Comparison of ENCODE assay signal across 1 cellular context in genomic region chr6:43714311-43715055, GRCh38.
A peak's percentile ranks its signal among the peaks of the same experiment; 100 is the strongest.
TF ChIP-seq lines count a peak whose summit lies in the region.

No MANE protein-coding gene starts in this region.

TF ChIP-seq in HepG2, 621 proteins besides CTCF, POLR2A, EP300 and RAD21 (continued from another document and continues in another):
- TF ChIP-seq ARID4A (CRISPR knock-in tag; IDR thresholded peaks at IDR 0.05; ENCODE audit: borderline replicate concordance): peak; percentile 42; the same call in 1 of the 2 replicates
- TF ChIP-seq HOXA3 (CRISPR knock-in tag; IDR thresholded peaks at IDR 0.05): peak; percentile 49; the same call in 1 of the 2 replicates
- no peak for TF ChIP-seq SOX6 (IDR thresholded peaks at IDR 0.05)
- peak; percentile 80 for TF ChIP-seq SOX6 (CRISPR knock-in tag; IDR thresholded peaks at IDR 0.05)
- TF ChIP-seq, protein P1, sequence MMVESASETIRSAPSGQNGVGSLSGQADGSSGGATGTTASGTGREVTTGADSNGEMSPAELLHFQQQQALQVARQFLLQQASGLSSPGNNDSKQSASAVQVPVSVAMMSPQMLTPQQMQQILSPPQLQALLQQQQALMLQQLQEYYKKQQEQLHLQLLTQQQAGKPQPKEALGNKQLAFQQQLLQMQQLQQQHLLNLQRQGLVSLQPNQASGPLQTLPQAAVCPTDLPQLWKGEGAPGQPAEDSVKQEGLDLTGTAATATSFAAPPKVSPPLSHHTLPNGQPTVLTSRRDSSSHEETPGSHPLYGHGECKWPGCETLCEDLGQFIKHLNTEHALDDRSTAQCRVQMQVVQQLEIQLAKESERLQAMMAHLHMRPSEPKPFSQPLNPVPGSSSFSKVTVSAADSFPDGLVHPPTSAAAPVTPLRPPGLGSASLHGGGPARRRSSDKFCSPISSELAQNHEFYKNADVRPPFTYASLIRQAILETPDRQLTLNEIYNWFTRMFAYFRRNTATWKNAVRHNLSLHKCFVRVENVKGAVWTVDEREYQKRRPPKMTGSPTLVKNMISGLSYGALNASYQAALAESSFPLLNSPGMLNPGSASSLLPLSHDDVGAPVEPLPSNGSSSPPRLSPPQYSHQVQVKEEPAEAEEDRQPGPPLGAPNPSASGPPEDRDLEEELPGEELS (CRISPR knock-in tag; IDR thresholded peaks at IDR 0.05): 0 out of 2 replicates have a peak, but pooled peaks have one; percentile 17
- TF ChIP-seq, protein P2, sequence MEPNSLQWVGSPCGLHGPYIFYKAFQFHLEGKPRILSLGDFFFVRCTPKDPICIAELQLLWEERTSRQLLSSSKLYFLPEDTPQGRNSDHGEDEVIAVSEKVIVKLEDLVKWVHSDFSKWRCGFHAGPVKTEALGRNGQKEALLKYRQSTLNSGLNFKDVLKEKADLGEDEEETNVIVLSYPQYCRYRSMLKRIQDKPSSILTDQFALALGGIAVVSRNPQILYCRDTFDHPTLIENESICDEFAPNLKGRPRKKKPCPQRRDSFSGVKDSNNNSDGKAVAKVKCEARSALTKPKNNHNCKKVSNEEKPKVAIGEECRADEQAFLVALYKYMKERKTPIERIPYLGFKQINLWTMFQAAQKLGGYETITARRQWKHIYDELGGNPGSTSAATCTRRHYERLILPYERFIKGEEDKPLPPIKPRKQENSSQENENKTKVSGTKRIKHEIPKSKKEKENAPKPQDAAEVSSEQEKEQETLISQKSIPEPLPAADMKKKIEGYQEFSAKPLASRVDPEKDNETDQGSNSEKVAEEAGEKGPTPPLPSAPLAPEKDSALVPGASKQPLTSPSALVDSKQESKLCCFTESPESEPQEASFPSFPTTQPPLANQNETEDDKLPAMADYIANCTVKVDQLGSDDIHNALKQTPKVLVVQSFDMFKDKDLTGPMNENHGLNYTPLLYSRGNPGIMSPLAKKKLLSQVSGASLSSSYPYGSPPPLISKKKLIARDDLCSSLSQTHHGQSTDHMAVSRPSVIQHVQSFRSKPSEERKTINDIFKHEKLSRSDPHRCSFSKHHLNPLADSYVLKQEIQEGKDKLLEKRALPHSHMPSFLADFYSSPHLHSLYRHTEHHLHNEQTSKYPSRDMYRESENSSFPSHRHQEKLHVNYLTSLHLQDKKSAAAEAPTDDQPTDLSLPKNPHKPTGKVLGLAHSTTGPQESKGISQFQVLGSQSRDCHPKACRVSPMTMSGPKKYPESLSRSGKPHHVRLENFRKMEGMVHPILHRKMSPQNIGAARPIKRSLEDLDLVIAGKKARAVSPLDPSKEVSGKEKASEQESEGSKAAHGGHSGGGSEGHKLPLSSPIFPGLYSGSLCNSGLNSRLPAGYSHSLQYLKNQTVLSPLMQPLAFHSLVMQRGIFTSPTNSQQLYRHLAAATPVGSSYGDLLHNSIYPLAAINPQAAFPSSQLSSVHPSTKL (CRISPR knock-in tag; IDR thresholded peaks at IDR 0.05): peak; percentile 69
- TF ChIP-seq, protein P3, sequence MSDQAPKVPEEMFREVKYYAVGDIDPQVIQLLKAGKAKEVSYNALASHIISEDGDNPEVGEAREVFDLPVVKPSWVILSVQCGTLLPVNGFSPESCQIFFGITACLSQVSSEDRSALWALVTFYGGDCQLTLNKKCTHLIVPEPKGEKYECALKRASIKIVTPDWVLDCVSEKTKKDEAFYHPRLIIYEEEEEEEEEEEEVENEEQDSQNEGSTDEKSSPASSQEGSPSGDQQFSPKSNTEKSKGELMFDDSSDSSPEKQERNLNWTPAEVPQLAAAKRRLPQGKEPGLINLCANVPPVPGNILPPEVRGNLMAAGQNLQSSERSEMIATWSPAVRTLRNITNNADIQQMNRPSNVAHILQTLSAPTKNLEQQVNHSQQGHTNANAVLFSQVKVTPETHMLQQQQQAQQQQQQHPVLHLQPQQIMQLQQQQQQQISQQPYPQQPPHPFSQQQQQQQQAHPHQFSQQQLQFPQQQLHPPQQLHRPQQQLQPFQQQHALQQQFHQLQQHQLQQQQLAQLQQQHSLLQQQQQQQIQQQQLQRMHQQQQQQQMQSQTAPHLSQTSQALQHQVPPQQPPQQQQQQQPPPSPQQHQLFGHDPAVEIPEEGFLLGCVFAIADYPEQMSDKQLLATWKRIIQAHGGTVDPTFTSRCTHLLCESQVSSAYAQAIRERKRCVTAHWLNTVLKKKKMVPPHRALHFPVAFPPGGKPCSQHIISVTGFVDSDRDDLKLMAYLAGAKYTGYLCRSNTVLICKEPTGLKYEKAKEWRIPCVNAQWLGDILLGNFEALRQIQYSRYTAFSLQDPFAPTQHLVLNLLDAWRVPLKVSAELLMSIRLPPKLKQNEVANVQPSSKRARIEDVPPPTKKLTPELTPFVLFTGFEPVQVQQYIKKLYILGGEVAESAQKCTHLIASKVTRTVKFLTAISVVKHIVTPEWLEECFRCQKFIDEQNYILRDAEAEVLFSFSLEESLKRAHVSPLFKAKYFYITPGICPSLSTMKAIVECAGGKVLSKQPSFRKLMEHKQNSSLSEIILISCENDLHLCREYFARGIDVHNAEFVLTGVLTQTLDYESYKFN (CRISPR knock-in tag; conservative IDR thresholded peaks at IDR 0.05): peak; percentile 52
- 0 out of 2 replicates have a peak, but pooled peaks have one; percentile 12 for TF ChIP-seq ZMYM3 (CRISPR knock-in tag; IDR thresholded peaks at IDR 0.05)
- TF ChIP-seq ESRRA (CRISPR knock-in tag; IDR thresholded peaks at IDR 0.05; ENCODE audit: low read depth): peak; percentile 94
- no peak for TF ChIP-seq TEF (CRISPR knock-in tag; IDR thresholded peaks at IDR 0.05)
- TF ChIP-seq ZBTB39 (CRISPR knock-in tag; IDR thresholded peaks at IDR 0.05): peak; percentile 92; the same call in 1 of the 2 replicates
- TF ChIP-seq KDM3A (CRISPR knock-in tag; IDR thresholded peaks at IDR 0.05; ENCODE audit: low read depth): 0 out of 2 replicates have a peak, but pooled peaks have one; percentile 32
- peak; percentile 82 for TF ChIP-seq RARA (CRISPR knock-in tag; IDR thresholded peaks at IDR 0.05)
- TF ChIP-seq ZFX (CRISPR knock-in tag; IDR thresholded peaks at IDR 0.05; ENCODE audit: low read depth): peak; percentile 52; the same call in 1 of the 2 replicates
- 0 out of 2 replicates have a peak, but pooled peaks have one; percentile 24 for TF ChIP-seq GABPB1 (CRISPR knock-in tag; IDR thresholded peaks at IDR 0.05)
- TF ChIP-seq ZBTB42 (CRISPR knock-in tag; IDR thresholded peaks at IDR 0.05): 0 out of 2 replicates have a peak, but pooled peaks have one; percentile 53
- no peak for TF ChIP-seq RORA (CRISPR knock-in tag; IDR thresholded peaks at IDR 0.05)
- TF ChIP-seq EZH2 (conservative IDR thresholded peaks at IDR 0.05; ENCODE audit: low read depth, low read length): no peak
- no peak for TF ChIP-seq ZSCAN29 (CRISPR knock-in tag; conservative IDR thresholded peaks at IDR 0.05)
- peak; percentile 28; the same call in 1 of the 2 replicates for TF ChIP-seq HNF4G (IDR thresholded peaks at IDR 0.05; ENCODE audit: borderline replicate concordance, low read depth, low read length)
- TF ChIP-seq HNF4G (CRISPR knock-in tag; IDR thresholded peaks at IDR 0.05; ENCODE audit: borderline replicate concordance, low read depth): no peak
- peak; percentile 30; the same call in 1 of the 2 replicates for TF ChIP-seq ZNF263 (CRISPR knock-in tag; IDR thresholded peaks at IDR 0.05)
- peak; percentile 48; the same call in 1 of the 2 replicates for TF ChIP-seq GATAD2A (CRISPR knock-in tag; IDR thresholded peaks at IDR 0.05)
- TF ChIP-seq SALL1 (CRISPR knock-in tag; IDR thresholded peaks at IDR 0.05): peak; percentile 65
- TF ChIP-seq MYPOP (CRISPR knock-in tag; IDR thresholded peaks at IDR 0.05): no peak
- TF ChIP-seq ZNF687 (CRISPR knock-in tag; IDR thresholded peaks at IDR 0.05): peak; percentile 21; the same call in 1 of the 2 replicates
- TF ChIP-seq ZNF232 (CRISPR knock-in tag; IDR thresholded peaks at IDR 0.05; ENCODE audit: borderline replicate concordance): peak; percentile 49; the same call in 1 of the 2 replicates
- peak; percentile 35; the same call in 1 of the 2 replicates for TF ChIP-seq ZNF331 (CRISPR knock-in tag; IDR thresholded peaks at IDR 0.05)
- 0 out of 2 replicates have a peak, but pooled peaks have one; percentile 28 for TF ChIP-seq HIVEP1 (CRISPR knock-in tag; IDR thresholded peaks at IDR 0.05)
- TF ChIP-seq, protein P4, sequence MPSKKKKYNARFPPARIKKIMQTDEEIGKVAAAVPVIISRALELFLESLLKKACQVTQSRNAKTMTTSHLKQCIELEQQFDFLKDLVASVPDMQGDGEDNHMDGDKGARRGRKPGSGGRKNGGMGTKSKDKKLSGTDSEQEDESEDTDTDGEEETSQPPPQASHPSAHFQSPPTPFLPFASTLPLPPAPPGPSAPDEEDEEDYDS (CRISPR knock-in tag; IDR thresholded peaks at IDR 0.05): 0 out of 2 replicates have a peak, but pooled peaks have one; percentile 28
- no peak for TF ChIP-seq SRF (IDR thresholded peaks at IDR 0.05; ENCODE audit: low read depth, low read length)
- TF ChIP-seq ZFY (CRISPR knock-in tag; IDR thresholded peaks at IDR 0.05): peak; percentile 41; the same call in 1 of the 2 replicates
